ENCODE assay signal across 15 cellular contexts in the genomic region with DNA sequence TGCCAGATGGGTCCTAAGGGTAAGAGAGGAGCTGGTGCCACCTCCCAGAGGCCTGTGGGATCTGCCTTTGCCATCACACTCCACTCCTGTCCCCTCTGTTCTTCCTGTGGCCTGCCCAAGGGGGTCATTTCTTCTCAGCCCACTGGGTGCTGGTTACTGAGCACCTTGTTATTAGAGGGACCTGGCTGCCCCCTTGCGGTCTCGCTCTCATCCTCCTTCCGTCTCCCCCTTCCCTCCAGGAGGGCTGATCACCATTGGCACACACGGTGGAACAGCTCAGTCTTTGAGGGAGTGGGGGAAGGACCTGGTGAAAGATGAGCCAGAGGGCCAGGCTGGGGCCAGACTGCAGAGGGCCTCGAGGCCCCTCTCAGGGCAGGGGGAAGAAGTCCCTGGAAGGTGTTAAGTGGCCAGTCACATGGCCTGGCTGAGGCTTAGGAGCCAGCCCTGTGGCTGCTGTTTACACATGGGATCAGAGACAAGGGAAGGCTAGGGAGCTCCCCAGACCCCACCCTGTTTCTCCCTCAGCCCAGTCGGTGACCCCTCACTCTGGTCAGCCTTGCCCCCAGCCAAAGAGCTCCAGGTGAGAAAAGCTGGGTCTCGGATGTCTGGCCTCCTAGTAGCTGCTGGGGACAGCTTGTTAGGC.
DNase-seq lines count a peak whose midpoint lies in the region; ATAC-seq and TF ChIP-seq lines count a peak whose summit lies in the region.
"Had no signal": no experiment of that assay in that cellular context is flagged by ENCODE, and none has a peak within 500 bp of the region (broad histone marks: within the 10 kb centered on the region; RNA-seq: fewer than 3 reads in every experiment).

No MANE protein-coding gene starts in this region.

- H4K20me1 ChIP-seq in GM23338 (replicated peaks; ENCODE audit: insufficient read depth), result no peaks in the 10 kb centered on the region

- no peaks in the 10 kb centered on the region for H3K9me3 ChIP-seq in endodermal cell (ENCODE audit: control insufficient read depth, low read length)
- H3K9me3 ChIP-seq: BLaER1 treated with 17β-estradiol and CSF1 and Interleukin-3, amounts not matched to agents 10 nM and 100 nM had no signal

- POLR2A ChIA-PET in activated CD4-positive, alpha-beta T cell treated with anti-CD3 and anti-CD28 coated beads for 36 hours (lab: Charles Lee), result interaction anchor here (0.6 kb wide), 1 partner anchor 26 kb away, joined by 3 read pairs; no protein-coding TSS in a partner anchor

- no peak for ATAC-seq in activated CD4-positive, alpha-beta T cell treated with anti-CD3 and anti-CD28 coated beads for 36 hours
- ATAC-seq in GM23338, result peak; percentile 44

- peak in 1 of 2 experiments; percentile 51; a peak in 3 of 4 replicates for TF ChIP-seq CTCF in GM23338 (conservative IDR thresholded peaks at IDR 0.05; ENCODE audit: low read depth in 2 of 2)
- TF ChIP-seq CTCF in endodermal cell (conservative IDR thresholded peaks at IDR 0.05), result no peak
- TF ChIP-seq CTCF in osteocyte (IDR thresholded peaks at IDR 0.05), result no peak
- TF ChIP-seq CTCF in dorsolateral prefrontal cortex (IDR thresholded peaks at IDR 0.05 in 54 of 56, conservative IDR thresholded peaks at IDR 0.05 in 2 of 56; ENCODE audit: low read depth in 1 of 56, partially characterized antibody in 56 of 56), result no peak
- no peak for TF ChIP-seq CTCF in progenitor cell of endocrine pancreas (IDR thresholded peaks at IDR 0.05; ENCODE audit: unreplicated experiment)

- H3K4me1 Mint-ChIP-seq in activated CD4-positive, alpha-beta T cell treated with anti-CD3 and anti-CD28 coated beads, Interleukin-2, amount 10 ng/mL, durations not matched to agents 24 days and 14 days, result no peaks in the 10 kb centered on the region
- no peaks in the 10 kb centered on the region for H3K4me1 Mint-ChIP-seq in activated CD4-positive, alpha-beta T cell treated with anti-CD3 and anti-CD28 coated beads for 36 hours
- H3K4me1 Mint-ChIP-seq in GM23338 (peaks cover 14% of the 10 kb centered on the region), endodermal cell (peaks cover 1% of the 10 kb centered on the region), osteocyte (ENCODE audit: unreplicated experiment) (no peaks in the 10 kb centered on the region), progenitor cell of endocrine pancreas (ENCODE audit: low read depth) (no peaks in the 10 kb centered on the region)
- H3K4me1 Mint-ChIP-seq: CD8-positive, alpha-beta memory T cell; IgD-negative memory B cell had no signal

- H3K9ac ChIP-seq in endodermal cell (ENCODE audit: extremely low read depth, low read length, poor library complexity, severe bottlenecking), result no peak overlapping the region
- H3K9ac ChIP-seq: BLaER1 treated with 17β-estradiol and CSF1 and Interleukin-3, amounts not matched to agents 10 nM and 100 nM had no signal

- DNase-seq in activated CD4-positive, alpha-beta T cell treated with anti-CD3 and anti-CD28 coated beads, Interleukin-2, amount 10 ng/mL, durations not matched to agents 24 days and 14 days, result no peak
- DNase-seq in activated CD4-positive, alpha-beta T cell treated with anti-CD3 and anti-CD28 coated beads for 36 hours, result no peak
- DNase-seq in GM23338 (ENCODE audit: low spot score) (peak; percentile 34), endodermal cell (peak; percentile 75), osteocyte (ENCODE audit: extremely low spot score, unreplicated experiment) (peak; percentile 54), dorsolateral prefrontal cortex (no peak), progenitor cell of endocrine pancreas (ENCODE audit: low spot score, unreplicated experiment) (no peak)
- DNase-seq: CD8-positive, alpha-beta memory T cell; NCI-H1105 treated with DMSO at 0.1 percent for 48 hours; NCI-H1694 treated with DMSO at 0.1 percent for 48 hours; NCI-H526 treated with DMSO at 0.1 percent for 48 hours; NK-92 treated with Interleukin-12 subunit alpha and Interleukin-12 subunit beta, amount 100 ng/mL, for 24 hours; SHP77 treated with DMSO at 0.1 percent for 48 hours had no signal

- no peak overlapping the region for H3K4me3 Mint-ChIP-seq in activated CD4-positive, alpha-beta T cell treated with anti-CD3 and anti-CD28 coated beads, Interleukin-2, amount 10 ng/mL, durations not matched to agents 24 days and 14 days
- H3K4me3 Mint-ChIP-seq in activated CD4-positive, alpha-beta T cell treated with anti-CD3 and anti-CD28 coated beads for 36 hours, result no peak overlapping the region
- no peak overlapping the region for H3K4me3 Mint-ChIP-seq in GM23338
- H3K4me3 Mint-ChIP-seq in endodermal cell, result no peak overlapping the region
- no peak overlapping the region for H3K4me3 Mint-ChIP-seq in osteocyte (ENCODE audit: unreplicated experiment)
- H3K4me3 Mint-ChIP-seq in progenitor cell of endocrine pancreas (ENCODE audit: low read depth), result no peak overlapping the region
- H3K4me3 Mint-ChIP-seq: CD8-positive, alpha-beta memory T cell; IgD-negative memory B cell had no signal

- CTCF ChIA-PET in activated CD4-positive, alpha-beta T cell treated with anti-CD3 and anti-CD28 coated beads for 36 hours (lab: Charles Lee), result interaction anchor here (1.3 kb wide), 1 partner anchor 11 kb away, joined by 3 read pairs; no protein-coding TSS in a partner anchor

- H3K9me2 ChIP-seq in GM23338 (ENCODE audit: insufficient read depth), result no peaks in the 10 kb centered on the region

- no peak overlapping the region for H3K27ac ChIP-seq in GM23338 (ENCODE audit: low read depth)
- no peak overlapping the region for H3K27ac ChIP-seq in endodermal cell (ENCODE audit: low read depth, low read length)
- peak overlapping the region in 9 of 59 donors; percentile 3 to 40 (median 14) for H3K27ac ChIP-seq in dorsolateral prefrontal cortex
- H3K27ac ChIP-seq: BLaER1 treated with 17β-estradiol and CSF1 and Interleukin-3, amounts not matched to agents 10 nM and 100 nM had no signal

- peaks cover 10% of the 10 kb centered on the region for H3K36me3 Mint-ChIP-seq in activated CD4-positive, alpha-beta T cell treated with anti-CD3 and anti-CD28 coated beads, Interleukin-2, amount 10 ng/mL, durations not matched to agents 24 days and 14 days (ENCODE audit: low read depth)
- H3K36me3 Mint-ChIP-seq in activated CD4-positive, alpha-beta T cell treated with anti-CD3 and anti-CD28 coated beads for 36 hours (ENCODE audit: low read depth), result peaks cover 8% of the 10 kb centered on the region
- no peaks in the 10 kb centered on the region for H3K36me3 Mint-ChIP-seq in GM23338 (ENCODE audit: low read depth)
- peaks cover 16% of the 10 kb centered on the region for H3K36me3 Mint-ChIP-seq in endodermal cell (ENCODE audit: low read depth)
- peaks cover 5% of the 10 kb centered on the region for H3K36me3 Mint-ChIP-seq in osteocyte (ENCODE audit: unreplicated experiment)
- peaks cover 8% of the 10 kb centered on the region for H3K36me3 Mint-ChIP-seq in progenitor cell of endocrine pancreas (ENCODE audit: insufficient read depth)

- no peaks in the 10 kb centered on the region for H3F3A ChIP-seq in GM23338 (replicated peaks; ENCODE audit: low read depth)

- H3K4me3 ChIP-seq in GM23338, result no peak overlapping the region
- no peak overlapping the region for H3K4me3 ChIP-seq in endodermal cell (ENCODE audit: low read length)
- H3K4me3 ChIP-seq in dorsolateral prefrontal cortex, result no peak overlapping the region
- H3K4me3 ChIP-seq: BLaER1 treated with 17β-estradiol and CSF1 and Interleukin-3, amounts not matched to agents 10 nM and 100 nM had no signal

- H2AFZ ChIP-seq in GM23338, result no peak overlapping the region

- H3K27me3 Mint-ChIP-seq in activated CD4-positive, alpha-beta T cell treated with anti-CD3 and anti-CD28 coated beads, Interleukin-2, amount 10 ng/mL, durations not matched to agents 24 days and 14 days, result no peaks in the 10 kb centered on the region
- no peaks in the 10 kb centered on the region for H3K27me3 Mint-ChIP-seq in activated CD4-positive, alpha-beta T cell treated with anti-CD3 and anti-CD28 coated beads for 36 hours
- peaks cover 3% of the 10 kb centered on the region for H3K27me3 Mint-ChIP-seq in GM23338 (ENCODE audit: insufficient read depth, low read depth, poor library complexity)
- H3K27me3 Mint-ChIP-seq in endodermal cell (ENCODE audit: insufficient read depth), result peaks cover 2% of the 10 kb centered on the region
- no peaks in the 10 kb centered on the region for H3K27me3 Mint-ChIP-seq in osteocyte (ENCODE audit: unreplicated experiment)
- no peaks in the 10 kb centered on the region for H3K27me3 Mint-ChIP-seq in progenitor cell of endocrine pancreas
- H3K27me3 Mint-ChIP-seq: IgD-negative memory B cell had no signal

- 79% methylated on average over 2 of the region's 7 CpGs; no CpG with 5 or more reads in 1 of the 2 experiments for WGBS in endodermal cell (ENCODE audit: insufficient coverage in 1 of 2, insufficient read length in 1 of 2), 2 experiments

- H3K79me2 ChIP-seq in GM23338 (replicated peaks; ENCODE audit: insufficient read depth), result no peaks in the 10 kb centered on the region

- no peak overlapping the region for H3K4me2 ChIP-seq in GM23338
- H3K4me2 ChIP-seq: BLaER1 treated with 17β-estradiol and CSF1 and Interleukin-3, amounts not matched to agents 10 nM and 100 nM had no signal

- H3K4me1 ChIP-seq in GM23338 (ENCODE audit: insufficient read depth) (peaks cover 2% of the 10 kb centered on the region; the same call in 1 of the 2 replicates), endodermal cell (ENCODE audit: control insufficient read depth, insufficient read depth, low read length) (no peaks in the 10 kb centered on the region)

- intact Hi-C loops in activated CD4-positive, alpha-beta T cell treated with anti-CD3 and anti-CD28 coated beads, Interleukin-2, amount 10 ng/mL, durations not matched to agents 24 days and 14 days (cut with micrococcal nuclease), result no loop called here
- intact Hi-C loops in activated CD4-positive, alpha-beta T cell treated with anti-CD3 and anti-CD28 coated beads for 36 hours (cut with DNase I, micrococcal nuclease), result no loop called here
- intact Hi-C loops in dorsolateral prefrontal cortex (cut with DNase I), result no loop called here

- no peaks in the 10 kb centered on the region for H3K36me3 ChIP-seq in GM23338 (ENCODE audit: insufficient read depth)
- H3K36me3 ChIP-seq in endodermal cell (ENCODE audit: control insufficient read depth, insufficient read depth, low read length), result no peaks in the 10 kb centered on the region

- H3K27ac Mint-ChIP-seq in activated CD4-positive, alpha-beta T cell treated with anti-CD3 and anti-CD28 coated beads, Interleukin-2, amount 10 ng/mL, durations not matched to agents 24 days and 14 days, result peak overlapping the region; percentile 8
- H3K27ac Mint-ChIP-seq in activated CD4-positive, alpha-beta T cell treated with anti-CD3 and anti-CD28 coated beads for 36 hours, result no peak overlapping the region
- H3K27ac Mint-ChIP-seq in GM23338, result no peak overlapping the region
- no peak overlapping the region for H3K27ac Mint-ChIP-seq in endodermal cell
- no peak overlapping the region for H3K27ac Mint-ChIP-seq in osteocyte (ENCODE audit: unreplicated experiment)
- H3K27ac Mint-ChIP-seq in progenitor cell of endocrine pancreas, result no peak overlapping the region
- H3K27ac Mint-ChIP-seq: IgD-negative memory B cell had no signal

- no peaks in the 10 kb centered on the region for H3K27me3 ChIP-seq in GM23338 (ENCODE audit: insufficient read depth)
- no peaks in the 10 kb centered on the region for H3K27me3 ChIP-seq in endodermal cell (ENCODE audit: control insufficient read depth, insufficient read depth, low read length, poor library complexity, severe bottlenecking)
- H3K27me3 ChIP-seq in dorsolateral prefrontal cortex, result peaks cover 0 to 73% (median 0%) of the 10 kb centered on the region in 45 donors
- H3K27me3 ChIP-seq: BLaER1 treated with 17β-estradiol and CSF1 and Interleukin-3, amounts not matched to agents 10 nM and 100 nM had no signal

- no peaks in the 10 kb centered on the region for H3K9me3 Mint-ChIP-seq in activated CD4-positive, alpha-beta T cell treated with anti-CD3 and anti-CD28 coated beads, Interleukin-2, amount 10 ng/mL, durations not matched to agents 24 days and 14 days
- no peaks in the 10 kb centered on the region for H3K9me3 Mint-ChIP-seq in activated CD4-positive, alpha-beta T cell treated with anti-CD3 and anti-CD28 coated beads for 36 hours (ENCODE audit: low read depth)
- H3K9me3 Mint-ChIP-seq in GM23338 (no peaks in the 10 kb centered on the region), endodermal cell (peaks cover 10% of the 10 kb centered on the region), osteocyte (ENCODE audit: unreplicated experiment) (no peaks in the 10 kb centered on the region), progenitor cell of endocrine pancreas (ENCODE audit: low read depth) (peaks cover 4% of the 10 kb centered on the region)
- H3K9me3 Mint-ChIP-seq: CD8-positive, alpha-beta memory T cell; IgD-negative memory B cell had no signal

Comparison
In these comparisons a context has a peak if more than half of its experiments do, and no peak if none do; other contexts are left out.
1. DNase-seq: peak in GM23338 (single experiment), endodermal cell (single experiment) and osteocyte (single experiment); none in activated CD4-positive, alpha-beta T cell treated with anti-CD3 and anti-CD28 coated beads, Interleukin-2, amount 10 ng/mL, durations not matched to agents 24 days and 14 days (single experiment), activated CD4-positive, alpha-beta T cell treated with anti-CD3 and anti-CD28 coated beads for 36 hours (single experiment), dorsolateral prefrontal cortex (0 of 10) and progenitor cell of endocrine pancreas (single experiment).